In the genomic region with DNA sequence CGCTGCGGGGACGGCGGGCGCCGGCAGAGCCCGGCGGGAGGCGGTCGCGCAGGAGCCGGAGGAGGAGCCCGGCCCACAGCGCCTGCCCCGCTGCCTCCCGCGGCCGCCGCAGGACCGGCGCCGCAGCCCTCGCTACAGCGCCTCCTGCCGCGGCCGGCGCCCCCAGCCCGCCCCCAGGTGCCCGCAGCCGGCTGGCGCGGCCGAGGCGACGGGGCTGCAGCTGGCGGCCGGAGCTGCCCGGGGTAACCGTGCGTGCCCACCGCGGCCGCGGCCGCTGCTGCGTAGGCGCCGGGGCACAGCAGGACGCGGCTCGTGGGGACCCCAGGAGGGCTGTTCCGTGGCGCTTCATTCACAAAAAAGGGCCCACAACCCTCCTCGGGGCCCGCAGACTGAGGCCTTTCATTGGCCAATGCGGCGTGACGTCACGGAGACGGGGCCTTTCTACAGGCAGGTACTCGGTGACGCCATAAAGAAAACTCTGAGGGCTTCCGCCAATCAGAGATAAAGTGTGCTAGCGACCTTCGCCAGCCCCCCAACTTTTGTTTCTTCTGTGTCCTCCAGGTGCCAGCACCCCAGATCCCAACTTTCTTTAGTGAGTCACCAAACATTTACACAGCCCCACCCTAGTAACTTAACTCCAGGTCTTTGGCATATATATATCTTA, we compare ENCODE assay signal across 8 cellular contexts. TPM values are rescaled to one million over a fixed set of nuclear protein-coding genes. Genes with fewer than 3 reads are reported as not detected.
DNase-seq lines count a peak whose midpoint lies in the region; ATAC-seq and TF ChIP-seq lines count a peak whose summit lies in the region.

A gene (minus strand): TSS at position 353 of the 664 bp plus-strand sequence. CDS start 465 bp downstream, outside the sequence.

- H3K4me1 ChIP-seq in effector memory CD4-positive, alpha-beta T cell (ENCODE audit: control insufficient read depth, insufficient read depth, low read length, poor library complexity, severe bottlenecking) = peaks cover 7% of the 10 kb centered on the region
- peaks cover 6% of the 10 kb centered on the region for H3K4me1 ChIP-seq in lower lobe of right lung

- intact Hi-C loops in lower lobe of right lung (cut with DNase I) = no loop called here

- no peak within 1 kb of the TSS for H3K27ac ChIP-seq in effector memory CD4-positive, alpha-beta T cell (ENCODE audit: insufficient read depth, low read length, poor library complexity, severe bottlenecking)
- H3K27ac ChIP-seq in lower lobe of right lung = peak within 1 kb of the TSS; percentile 69

- H3K4me3 ChIP-seq in effector memory CD4-positive, alpha-beta T cell (ENCODE audit: insufficient read depth, low read depth, low read length, poor library complexity, severe bottlenecking) = peak within 1 kb of the TSS; percentile 46
- H3K4me3 ChIP-seq in lower lobe of right lung = peak within 1 kb of the TSS; percentile 64

- H3K36me3 ChIP-seq in effector memory CD4-positive, alpha-beta T cell (ENCODE audit: control insufficient read depth, insufficient read depth, low read length) = no peaks in the 10 kb centered on the region
- no peaks in the 10 kb centered on the region for H3K36me3 ChIP-seq in lower lobe of right lung

- peaks cover 8% of the 10 kb centered on the region for H3K27me3 ChIP-seq in effector memory CD4-positive, alpha-beta T cell (replicated peaks; ENCODE audit: control insufficient read depth, insufficient read depth, low read length, poor library complexity, severe bottlenecking)
- H3K27me3 ChIP-seq in lower lobe of right lung (ENCODE audit: low read depth) = peaks cover 7% of the 10 kb centered on the region

- TF ChIP-seq CTCF in lower lobe of right lung (IDR thresholded peaks at IDR 0.05) = no peak

- H3K9me3 ChIP-seq in effector memory CD4-positive, alpha-beta T cell (ENCODE audit: control insufficient read depth, low read length) = no peaks in the 10 kb centered on the region
- no peaks in the 10 kb centered on the region for H3K9me3 ChIP-seq in lower lobe of right lung

- DNase-seq in DMS 273 treated with DMSO at 0.1 percent for 48 hours (lab: John Stamatoyannopoulos, UW) (peak; percentile 62), NCI-H526 treated with DMSO at 0.1 percent for 48 hours (lab: John Stamatoyannopoulos, UW) (peak; percentile 78), lower lobe of right lung (peak; percentile 95)
- DNase-seq in activated CD8-positive, alpha-beta memory T cell treated with anti-CD3 and anti-CD28 coated beads for 48 hours (ENCODE audit: low read depth in 2 of 3, low spot score in 2 of 3) = peak; percentile 22 to 62 (median 41)
- peak; percentile 38 to 49 (median 43) for DNase-seq in effector memory CD4-positive, alpha-beta T cell
- peak; percentile 77 for DNase-seq in stimulated activated CD4-positive, alpha-beta T cell treated with anti-CD3 and anti-CD28 coated beads, Interleukin-4, amount 100 ng/mL, for 24 hours

- ATAC-seq in HG03066 (IDR thresholded peaks at IDR 0.05; ENCODE audit: low read depth, unreplicated experiment) (peak; percentile 65), lower lobe of right lung (peak; percentile 87 to 89), HG03095 (IDR thresholded peaks at IDR 0.05; ENCODE audit: unreplicated experiment) (no peak)

RNA-seq across cellular contexts. Expression of the gene that starts here (rescaled TPM):
- 16.0 TPM for total RNA-seq in lower lobe of right lung

Comparison
In these comparisons a context has a peak if more than half of its experiments do, and no peak if none do; other contexts are left out.
1. DNase-seq: peak in every context shown above with its lines; median percentile 95 in lower lobe of right lung; 78 in NCI-H526 treated with DMSO at 0.1 percent for 48 hours; 77 in stimulated activated CD4-positive, alpha-beta T cell treated with anti-CD3 and anti-CD28 coated beads, Interleukin-4, amount 100 ng/mL, for 24 hours; 62 in DMS 273 treated with DMSO at 0.1 percent for 48 hours; 43 in effector memory CD4-positive, alpha-beta T cell; 41 in activated CD8-positive, alpha-beta memory T cell treated with anti-CD3 and anti-CD28 coated beads for 48 hours.